8 cellular contexts compared by ENCODE assay signal in genomic region chr20:51624157-51624731, GRCh38.
DNase-seq lines count a peak whose midpoint lies in the region; ATAC-seq and TF ChIP-seq lines count a peak whose summit lies in the region.

No MANE protein-coding gene starts in this region.

- 35% methylated on average over 8 of the region's 17 CpGs for WGBS in right lobe of liver (ENCODE audit: insufficient coverage, low coverage, low lambda C conversion rate, missing lambda C conversion rate)

- TF ChIP-seq CTCF in AG09309 (IDR thresholded peaks at IDR 0.05; ENCODE audit: control insufficient read depth, insufficient read depth, low read depth, low read length, missing control alignments) = peak; percentile 75
- peak; percentile 76 for TF ChIP-seq CTCF in WTC11 (IDR thresholded peaks at IDR 0.05)
- TF ChIP-seq CTCF in right lobe of liver (IDR thresholded peaks at IDR 0.05) = peak; percentile 30 to 60 (median 56)

- no peaks in the 10 kb centered on the region for H3K36me3 ChIP-seq in right lobe of liver

- peak; percentile 52 for ATAC-seq in GM18907 (IDR thresholded peaks at IDR 0.05; ENCODE audit: unreplicated experiment)
- ATAC-seq in WTC11 = peak; percentile 92
- ATAC-seq in right lobe of liver = peak; percentile 58 to 70 (median 66)
- ATAC-seq in HG02938 (IDR thresholded peaks at IDR 0.05; ENCODE audit: unreplicated experiment) = no peak

- TF ChIP-seq POLR2A in right lobe of liver (IDR thresholded peaks at IDR 0.05) = no peak

- no peak overlapping the region for H3K4me3 ChIP-seq in AG09309 (ENCODE audit: control insufficient read depth, low read depth, low read length)
- H3K4me3 ChIP-seq in right lobe of liver = no peak overlapping the region

- H3K36me3 Mint-ChIP-seq in WTC11 = no peaks in the 10 kb centered on the region

- POLR2A ChIA-PET in WTC11 (lab: Charles Lee) = no interaction called here

- H3K9me3 Mint-ChIP-seq in WTC11 = no peaks in the 10 kb centered on the region

- H3K27ac Mint-ChIP-seq in WTC11 = peak overlapping the region; percentile 84; the same call in 1 of the 2 replicates

- H3K4me3 Mint-ChIP-seq in WTC11 = no peak overlapping the region

- H3K9me3 ChIP-seq in right lobe of liver = no peaks in the 10 kb centered on the region

- intact Hi-C loops in right lobe of liver (cut with DNase I) = no loop called here

- H3K27me3 ChIP-seq in right lobe of liver = no peaks in the 10 kb centered on the region

- no peaks in the 10 kb centered on the region for H3K4me1 ChIP-seq in right lobe of liver

- no peak overlapping the region for H3K27ac ChIP-seq in right lobe of liver

- H3K27me3 Mint-ChIP-seq in WTC11 (ENCODE audit: low read depth) = no peaks in the 10 kb centered on the region

- CTCF ChIA-PET in WTC11 (lab: Charles Lee) = interaction anchor here (0.5 to 2.8 kb wide), 43 partner anchors 8 to 642 kb away, joined by 3 to 40 read pairs (median 4); partner anchors contain the start of gene NFATC2

- DNase-seq in AG09309 (ENCODE audit: low read depth) (no peak), NCI-H146 treated with DMSO at 0.1 percent for 48 hours (lab: John Stamatoyannopoulos, UW; ENCODE audit: unreplicated experiment) (peak; percentile 11), WTC11 (ENCODE audit: low spot score) (peak; percentile 84), cerebellar nuclear complex (lab: John Stamatoyannopoulos, UW) (peak; percentile 8 to 14), right lobe of liver (peak in 2 of 3 donors; percentile 62 to 67)
- DNase-seq in stimulated activated CD8-positive, alpha-beta memory T cell treated with anti-CD3 and anti-CD28 coated beads, Interleukin-15, amount 100 ng/mL, for 24 hours (ENCODE audit: low read depth) = peak; percentile 42

- H3K4me1 Mint-ChIP-seq in WTC11 = peaks cover 9% of the 10 kb centered on the region

TF ChIP-seq in WTC11, 78 proteins besides CTCF, POLR2A, EP300 and RAD21 (continues in another document):
- TF ChIP-seq, protein P1, sequence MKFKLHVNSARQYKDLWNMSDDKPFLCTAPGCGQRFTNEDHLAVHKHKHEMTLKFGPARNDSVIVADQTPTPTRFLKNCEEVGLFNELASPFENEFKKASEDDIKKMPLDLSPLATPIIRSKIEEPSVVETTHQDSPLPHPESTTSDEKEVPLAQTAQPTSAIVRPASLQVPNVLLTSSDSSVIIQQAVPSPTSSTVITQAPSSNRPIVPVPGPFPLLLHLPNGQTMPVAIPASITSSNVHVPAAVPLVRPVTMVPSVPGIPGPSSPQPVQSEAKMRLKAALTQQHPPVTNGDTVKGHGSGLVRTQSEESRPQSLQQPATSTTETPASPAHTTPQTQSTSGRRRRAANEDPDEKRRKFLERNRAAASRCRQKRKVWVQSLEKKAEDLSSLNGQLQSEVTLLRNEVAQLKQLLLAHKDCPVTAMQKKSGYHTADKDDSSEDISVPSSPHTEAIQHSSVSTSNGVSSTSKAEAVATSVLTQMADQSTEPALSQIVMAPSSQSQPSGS (CRISPR knock-in tag; IDR thresholded peaks at IDR 0.05; ENCODE audit: borderline replicate concordance, low read depth) = no peak
- TF ChIP-seq ZNF138 (CRISPR knock-in tag; conservative IDR thresholded peaks at IDR 0.05) (no peak), CDX4 (CRISPR knock-in tag; IDR thresholded peaks at IDR 0.05; ENCODE audit: borderline replicate concordance) (no peak), EMX1 (CRISPR knock-in tag; IDR thresholded peaks at IDR 0.05) (no peak), JUN (CRISPR knock-in tag; IDR thresholded peaks at IDR 0.05) (no peak), ZNF671 (CRISPR knock-in tag; IDR thresholded peaks at IDR 0.05) (no peak), MYBL2 (CRISPR knock-in tag; IDR thresholded peaks at IDR 0.05) (no peak), CREB1 (CRISPR knock-in tag; IDR thresholded peaks at IDR 0.05) (no peak), ZNF232 (CRISPR knock-in tag; IDR thresholded peaks at IDR 0.05) (no peak), ELF4 (CRISPR knock-in tag; IDR thresholded peaks at IDR 0.05; ENCODE audit: low read depth) (no peak), PRRX2 (CRISPR knock-in tag; IDR thresholded peaks at IDR 0.05) (no peak), AR (CRISPR knock-in tag; IDR thresholded peaks at IDR 0.05) (no peak), NR1H2 (CRISPR knock-in tag; IDR thresholded peaks at IDR 0.05) (no peak), HMGA2 (CRISPR knock-in tag; IDR thresholded peaks at IDR 0.05) (no peak), FOXK1 (CRISPR knock-in tag; IDR thresholded peaks at IDR 0.05) (no peak), ZNF396 (CRISPR knock-in tag; IDR thresholded peaks at IDR 0.05; ENCODE audit: borderline replicate concordance) (no peak), GRHL2 (CRISPR knock-in tag; IDR thresholded peaks at IDR 0.05; ENCODE audit: insufficient replicate concordance, severe bottlenecking) (no peak), GABPB1 (CRISPR knock-in tag; IDR thresholded peaks at IDR 0.05) (no peak), NR2C2 (CRISPR knock-in tag; IDR thresholded peaks at IDR 0.05) (no peak), ZMAT4 (CRISPR knock-in tag; IDR thresholded peaks at IDR 0.05) (no peak), SP1 (CRISPR knock-in tag; conservative IDR thresholded peaks at IDR 0.05) (no peak), ESRRA (CRISPR knock-in tag; IDR thresholded peaks at IDR 0.05; ENCODE audit: borderline replicate concordance) (no peak), SOX15 (CRISPR knock-in tag; IDR thresholded peaks at IDR 0.05) (no peak), FOXP1 (CRISPR knock-in tag; IDR thresholded peaks at IDR 0.05; ENCODE audit: borderline replicate concordance) (no peak), ZNF317 (CRISPR knock-in tag; IDR thresholded peaks at IDR 0.05; ENCODE audit: borderline replicate concordance, low read depth) (no peak)
- TF ChIP-seq, protein P2, sequence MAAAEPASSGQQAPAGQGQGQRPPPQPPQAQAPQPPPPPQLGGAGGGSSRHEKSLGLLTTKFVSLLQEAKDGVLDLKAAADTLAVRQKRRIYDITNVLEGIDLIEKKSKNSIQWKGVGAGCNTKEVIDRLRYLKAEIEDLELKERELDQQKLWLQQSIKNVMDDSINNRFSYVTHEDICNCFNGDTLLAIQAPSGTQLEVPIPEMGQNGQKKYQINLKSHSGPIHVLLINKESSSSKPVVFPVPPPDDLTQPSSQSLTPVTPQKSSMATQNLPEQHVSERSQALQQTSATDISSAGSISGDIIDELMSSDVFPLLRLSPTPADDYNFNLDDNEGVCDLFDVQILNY (CRISPR knock-in tag; IDR thresholded peaks at IDR 0.05) = no peak
- TF ChIP-seq, protein P3, sequence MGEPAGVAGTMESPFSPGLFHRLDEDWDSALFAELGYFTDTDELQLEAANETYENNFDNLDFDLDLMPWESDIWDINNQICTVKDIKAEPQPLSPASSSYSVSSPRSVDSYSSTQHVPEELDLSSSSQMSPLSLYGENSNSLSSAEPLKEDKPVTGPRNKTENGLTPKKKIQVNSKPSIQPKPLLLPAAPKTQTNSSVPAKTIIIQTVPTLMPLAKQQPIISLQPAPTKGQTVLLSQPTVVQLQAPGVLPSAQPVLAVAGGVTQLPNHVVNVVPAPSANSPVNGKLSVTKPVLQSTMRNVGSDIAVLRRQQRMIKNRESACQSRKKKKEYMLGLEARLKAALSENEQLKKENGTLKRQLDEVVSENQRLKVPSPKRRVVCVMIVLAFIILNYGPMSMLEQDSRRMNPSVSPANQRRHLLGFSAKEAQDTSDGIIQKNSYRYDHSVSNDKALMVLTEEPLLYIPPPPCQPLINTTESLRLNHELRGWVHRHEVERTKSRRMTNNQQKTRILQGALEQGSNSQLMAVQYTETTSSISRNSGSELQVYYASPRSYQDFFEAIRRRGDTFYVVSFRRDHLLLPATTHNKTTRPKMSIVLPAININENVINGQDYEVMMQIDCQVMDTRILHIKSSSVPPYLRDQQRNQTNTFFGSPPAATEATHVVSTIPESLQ (CRISPR knock-in tag; IDR thresholded peaks at IDR 0.05) = no peak
